Comparison of ENCODE assay signal across 8 cellular contexts in the genomic region with DNA sequence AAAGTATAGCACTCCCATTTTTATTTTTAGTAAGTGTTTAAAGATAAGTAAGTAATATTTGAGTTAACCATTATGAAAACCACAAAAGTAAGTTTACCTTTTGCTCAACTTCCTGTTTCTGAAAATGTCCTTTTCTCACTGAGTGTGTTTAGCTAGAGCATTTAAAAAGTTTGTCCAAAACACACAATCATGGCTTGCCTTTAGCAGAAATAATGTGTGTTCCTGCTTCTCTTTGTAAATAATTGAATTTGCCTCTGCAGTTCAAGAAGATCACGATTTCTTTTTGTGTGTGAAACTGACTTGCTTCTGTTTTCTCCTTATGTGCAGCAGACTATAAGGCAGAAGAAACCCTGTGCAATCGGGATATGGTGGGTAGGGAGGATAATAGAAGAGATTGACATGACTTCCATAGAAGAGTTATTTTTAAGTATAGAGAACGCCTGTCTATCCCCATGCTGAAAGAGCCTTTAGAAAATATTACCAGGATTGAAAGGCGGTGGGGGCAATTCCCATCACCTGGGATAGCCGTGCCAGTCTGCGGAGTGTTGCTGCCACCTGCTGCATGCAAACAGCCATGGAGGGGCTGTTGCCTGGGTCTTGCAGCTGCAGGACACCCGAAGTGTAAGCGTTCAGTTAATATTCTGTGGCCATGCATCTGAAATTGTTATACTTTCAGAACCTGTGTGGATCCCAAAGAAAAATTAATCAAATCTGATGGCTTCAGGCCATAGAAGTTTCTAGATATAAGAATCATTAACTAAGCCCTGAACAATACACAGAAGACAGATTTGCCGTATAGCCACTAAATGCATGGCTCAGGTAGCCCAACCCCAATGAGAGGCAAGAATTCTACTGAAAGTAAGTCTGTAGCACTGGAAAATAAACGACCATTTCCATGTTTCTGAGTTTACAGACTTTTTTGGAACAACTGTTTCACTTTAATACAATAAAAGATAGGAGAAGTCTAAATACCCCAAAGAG. TPM values are rescaled to one million over a fixed set of nuclear protein-coding genes. Genes with fewer than 3 reads are reported as not detected.
DNase-seq lines count a peak whose midpoint lies in the region; ATAC-seq and TF ChIP-seq lines count a peak whose summit lies in the region.

No MANE protein-coding gene starts in this region.

- no peaks in the 10 kb centered on the region for H3K36me3 Mint-ChIP-seq in activated B cell treated with CpG ODN at 0.5 μM for 24 hours (ENCODE audit: low read depth)
- H3K36me3 Mint-ChIP-seq in stimulated activated memory B cell treated with anti-CD40 and anti-IgM and Interleukin-4, amounts not matched to agents 10 μg/mL and 1 μg/mL and 100 μg/mL, for 72 hours, result no peaks in the 10 kb centered on the region

- no peaks in the 10 kb centered on the region for H3K4me1 ChIP-seq in colonic mucosa

- intact Hi-C loops in Right ventricle myocardium inferior (cut with DNase I), result no loop called here
- intact Hi-C loops in cardiac septum (cut with DNase I), result no loop called here
- intact Hi-C loops in activated B cell treated with CpG ODN at 0.5 μM for 24 hours (cut with micrococcal nuclease), result loop anchor here (1.0 to 5.0 kb wide), 6 partner anchors 9 to 1807 kb away; a partner anchor contains a TSS
- intact Hi-C loops in colonic mucosa (cut with DNase I), result no loop called here

- H3K4me3 ChIP-seq in NB4 (ENCODE audit: low read depth, low read length) (no peak overlapping the region), colonic mucosa (no peak overlapping the region)

- H3K4me3 Mint-ChIP-seq in activated B cell treated with CpG ODN at 0.5 μM for 24 hours, result peak overlapping the region; percentile 71
- peak overlapping the region; percentile 64 for H3K4me3 Mint-ChIP-seq in stimulated activated memory B cell treated with anti-CD40 and anti-IgM and Interleukin-4, amounts not matched to agents 10 μg/mL and 1 μg/mL and 100 μg/mL, for 72 hours

- no peaks in the 10 kb centered on the region for H3K36me3 ChIP-seq in colonic mucosa

- no peaks in the 10 kb centered on the region for H3K9me3 ChIP-seq in colonic mucosa

- H3K27me3 Mint-ChIP-seq in activated B cell treated with CpG ODN at 0.5 μM for 24 hours, result no peaks in the 10 kb centered on the region
- H3K27me3 Mint-ChIP-seq in stimulated activated memory B cell treated with anti-CD40 and anti-IgM and Interleukin-4, amounts not matched to agents 10 μg/mL and 1 μg/mL and 100 μg/mL, for 72 hours, result no peaks in the 10 kb centered on the region

- TF ChIP-seq POLR2A in NB4 (IDR thresholded peaks at IDR 0.05; ENCODE audit: extremely low read depth, insufficient read length), result no peak

- ATAC-seq in Right ventricle myocardium inferior (peak; percentile 48), HG02588 (IDR thresholded peaks at IDR 0.05; ENCODE audit: unreplicated experiment) (peak; percentile 66), activated B cell treated with CpG ODN at 0.5 μM for 24 hours (ENCODE audit: low read depth) (peak; percentile 76)
- peak; percentile 78 for ATAC-seq in stimulated activated memory B cell treated with anti-CD40 and anti-IgM and Interleukin-4, amounts not matched to agents 10 μg/mL and 1 μg/mL and 100 μg/mL, for 72 hours

- peak overlapping the region; percentile 66 for H3K27ac Mint-ChIP-seq in activated B cell treated with CpG ODN at 0.5 μM for 24 hours
- peak overlapping the region; percentile 73 for H3K27ac Mint-ChIP-seq in stimulated activated memory B cell treated with anti-CD40 and anti-IgM and Interleukin-4, amounts not matched to agents 10 μg/mL and 1 μg/mL and 100 μg/mL, for 72 hours

- H3K27ac ChIP-seq in colonic mucosa, result no peak overlapping the region

- peak; percentile 35 for TF ChIP-seq CTCF in NB4 (IDR thresholded peaks at IDR 0.05; ENCODE audit: low read depth, low read length)
- no peak for TF ChIP-seq CTCF in activated B cell treated with CpG ODN at 0.5 μM for 24 hours (IDR thresholded peaks at IDR 0.05)
- peak; percentile 69 for TF ChIP-seq CTCF in colonic mucosa (IDR thresholded peaks at IDR 0.05)

- H3K4me1 Mint-ChIP-seq in activated B cell treated with CpG ODN at 0.5 μM for 24 hours, result peaks cover 57% of the 10 kb centered on the region
- peaks cover 45% of the 10 kb centered on the region for H3K4me1 Mint-ChIP-seq in stimulated activated memory B cell treated with anti-CD40 and anti-IgM and Interleukin-4, amounts not matched to agents 10 μg/mL and 1 μg/mL and 100 μg/mL, for 72 hours

- no peak overlapping the region for H3K9ac ChIP-seq in colonic mucosa (ENCODE audit: low read depth in 2 of 2, low read length in 2 of 2)

- DNase-seq in Right ventricle myocardium inferior (ENCODE audit: missing footprints) (no peak), cardiac septum (ENCODE audit: low spot score) (no peak), NB4 (ENCODE audit: low read depth) (peak; percentile 40), activated B cell treated with CpG ODN at 0.5 μM for 24 hours (peak; percentile 32), colonic mucosa (peak; percentile 65), mucosa of gallbladder (ENCODE audit: low spot score) (peak; percentile 69)

- POLR2A ChIA-PET in activated B cell treated with CpG ODN at 0.5 μM for 24 hours (lab: Charles Lee), result interaction anchor here (1.2 kb wide), 1 partner anchor 8 kb away, joined by 4 read pairs; no protein-coding TSS in a partner anchor

- H3K27me3 ChIP-seq in colonic mucosa, result no peaks in the 10 kb centered on the region

- CTCF ChIA-PET in activated B cell treated with CpG ODN at 0.5 μM for 24 hours (lab: Charles Lee), result interaction anchor here (0.6 to 2.5 kb wide), 10 partner anchors 8 to 1225 kb away, joined by 3 to 16 read pairs (median 4); no protein-coding TSS in a partner anchor

- no peaks in the 10 kb centered on the region for H3K9me3 Mint-ChIP-seq in activated B cell treated with CpG ODN at 0.5 μM for 24 hours
- no peaks in the 10 kb centered on the region for H3K9me3 Mint-ChIP-seq in stimulated activated memory B cell treated with anti-CD40 and anti-IgM and Interleukin-4, amounts not matched to agents 10 μg/mL and 1 μg/mL and 100 μg/mL, for 72 hours

RNA-seq across cellular contexts. Expression of a gene that starts 2.4 kb away (rescaled TPM):
- total RNA-seq in Right ventricle myocardium inferior (0.35 TPM), cardiac septum (0.57 TPM), activated B cell treated with CpG ODN at 0.5 μM for 24 hours (32.4 and 34.3 TPM in 2 replicates), colonic mucosa (1 to 10 TPM; 1.7 to 2.8 TPM), mucosa of gallbladder (7.5 TPM)

RNA-seq across cellular contexts. Expression of a gene that starts 55.5 kb away (rescaled TPM):
- total RNA-seq in Right ventricle myocardium inferior, result not detected
- total RNA-seq in cardiac septum, result not detected
- total RNA-seq in activated B cell treated with CpG ODN at 0.5 μM for 24 hours, result 4.6 and 5.3 TPM in 2 replicates
- under 1 TPM in 1 of 2 donors, not detected in 1; 0.52 TPM for total RNA-seq in colonic mucosa
- 5.6 TPM for total RNA-seq in mucosa of gallbladder

Comparison
In these comparisons a context has a peak if more than half of its experiments do, and no peak if none do; other contexts are left out.
1. DNase-seq: peak in NB4 (single experiment), activated B cell treated with CpG ODN at 0.5 μM for 24 hours (single experiment), colonic mucosa (single experiment) and mucosa of gallbladder (single experiment); none in Right ventricle myocardium inferior (single experiment) and cardiac septum (single experiment).
2. Peak in every context shown above with its lines, with median percentiles within 50 percentile points of each other: ATAC-seq.